8 cellular contexts compared by ENCODE assay signal in genomic region chr1:233294991-233295774, GRCh38. TPM values are rescaled to one million over a fixed set of nuclear protein-coding genes. Genes with fewer than 3 reads are reported as not detected.
DNase-seq lines count a peak whose midpoint lies in the region; ATAC-seq lines count a peak whose summit lies in the region.

Gene PCNX2, minus strand, starts transcription at chr1:233295725. Its CDS starts 247 bp downstream, at chr1:233295478.

- H3K4me3 ChIP-seq in mesodermal cell (ENCODE audit: extremely low read depth, insufficient read depth, low read length, poor library complexity, severe bottlenecking) = peak within 1 kb of the TSS; percentile 81

- peak within 1 kb of the TSS; percentile 94 for H3K4me3 Mint-ChIP-seq in activated CD4-positive, alpha-beta memory T cell treated with anti-CD3 and anti-CD28 coated beads for 36 hours

- no peaks in the 10 kb centered on the region for H3K36me3 ChIP-seq in mesodermal cell (ENCODE audit: control insufficient read depth, insufficient read depth, low read length)

- peaks cover 31% of the 10 kb centered on the region for H3K4me1 Mint-ChIP-seq in activated CD4-positive, alpha-beta memory T cell treated with anti-CD3 and anti-CD28 coated beads for 36 hours (ENCODE audit: low read depth)

- POLR2A ChIA-PET in activated CD4-positive, alpha-beta memory T cell treated with anti-CD3 and anti-CD28 coated beads for 36 hours (lab: Charles Lee) = interaction anchor here (0.5 to 1.3 kb wide), 7 partner anchors 9 to 665 kb away, joined by 3 to 5 read pairs (median 3); partner anchors contain the start of genes MAP3K21 and SIPA1L2

- H3K27ac ChIP-seq in mesodermal cell (ENCODE audit: low read depth, low read length, severe bottlenecking) = peak within 1 kb of the TSS; percentile 16

- intact Hi-C loops in activated CD4-positive, alpha-beta memory T cell treated with anti-CD3 and anti-CD28 coated beads for 36 hours (cut with micrococcal nuclease) = loop anchor here (1.0 to 10.0 kb wide), 5 partner anchors 13 to 660 kb away; partner anchors contain the start of genes MAP3K21 and SIPA1L2

- peak; percentile 88 for ATAC-seq in GM18909 (IDR thresholded peaks at IDR 0.05; ENCODE audit: poor library complexity, unreplicated experiment)
- ATAC-seq in HG03139 (IDR thresholded peaks at IDR 0.05; ENCODE audit: unreplicated experiment) = peak; percentile 92

- peaks cover 2% of the 10 kb centered on the region for H3K36me3 Mint-ChIP-seq in activated CD4-positive, alpha-beta memory T cell treated with anti-CD3 and anti-CD28 coated beads for 36 hours

- CTCF ChIA-PET in activated CD4-positive, alpha-beta memory T cell treated with anti-CD3 and anti-CD28 coated beads for 36 hours (lab: Charles Lee) = interaction anchor here (1.2 to 1.3 kb wide), 3 partner anchors 12 to 33 kb away, joined by 3 to 4 read pairs (median 4); partner anchors contain the start of gene MAP3K21

- H3K27me3 Mint-ChIP-seq in activated CD4-positive, alpha-beta memory T cell treated with anti-CD3 and anti-CD28 coated beads for 36 hours = no peaks in the 10 kb centered on the region

- no peaks in the 10 kb centered on the region for H3K9me3 ChIP-seq in mesodermal cell (ENCODE audit: control insufficient read depth, low read length)

- H3K27ac Mint-ChIP-seq in activated CD4-positive, alpha-beta memory T cell treated with anti-CD3 and anti-CD28 coated beads for 36 hours = peak within 1 kb of the TSS; percentile 96

- H3K4me1 ChIP-seq in mesodermal cell (ENCODE audit: control insufficient read depth, insufficient read depth, low read length, poor library complexity, severe bottlenecking) = peaks cover 7% of the 10 kb centered on the region

- no peaks in the 10 kb centered on the region for H3K9me3 Mint-ChIP-seq in activated CD4-positive, alpha-beta memory T cell treated with anti-CD3 and anti-CD28 coated beads for 36 hours

- DNase-seq in AG08395 (ENCODE audit: low spot score) (peak; percentile 81), NCI-H460 (ENCODE audit: extremely low read depth, low read depth) (peak; percentile 36)
- DNase-seq in activated CD4-positive, alpha-beta memory T cell treated with anti-CD3 and anti-CD28 coated beads for 36 hours = peak; percentile 84
- peak; percentile 10 for DNase-seq in effector CD8-positive, alpha-beta T cell (lab: John Stamatoyannopoulos, UW)
- peak; percentile 54 to 68 for DNase-seq in stimulated activated CD8-positive, alpha-beta memory T cell treated with anti-CD3 and anti-CD28 coated beads, Interleukin-15, amount 100 ng/mL, for 48 hours (ENCODE audit: low read depth in 2 of 2)

- WGBS in mesodermal cell (ENCODE audit: insufficient coverage in 2 of 2), 2 experiments = 0% methylated on average over 27 to 29 of the region's 57 CpGs

RNA-seq across cellular contexts. Expression of gene PCNX2, which starts in this region (rescaled TPM):
- total RNA-seq in NCI-H460 (2014; rRNA removed; shearing (Covaris generic)) = 19.6 and 22.8 TPM in 2 replicates
- polyA plus RNA-seq in NCI-H460 (2014; cell fraction: nucleus; rRNA removed) = 6.8 and 14.6 TPM in 2 replicates
- 10 to 100 TPM; 17.8 to 18.5 TPM for total RNA-seq in activated CD4-positive, alpha-beta memory T cell treated with anti-CD3 and anti-CD28 coated beads for 36 hours
- 10.6 TPM for polyA plus RNA-seq in mesodermal cell (2013, experiment 1 of 2)
- polyA plus RNA-seq in mesodermal cell (2013, experiment 2 of 2) = 8.2 TPM

Comparison
In these comparisons a context has a peak if more than half of its experiments do, and no peak if none do; other contexts are left out.
1. Peak in every context shown above with its lines: DNase-seq, ATAC-seq, H3K4me3 ChIP-seq and H3K27ac ChIP-seq.
2. DNase-seq: peak in every context shown above with its lines; median percentile 84 in activated CD4-positive, alpha-beta memory T cell treated with anti-CD3 and anti-CD28 coated beads for 36 hours; 81 in AG08395; 61 in stimulated activated CD8-positive, alpha-beta memory T cell treated with anti-CD3 and anti-CD28 coated beads, Interleukin-15, amount 100 ng/mL, for 48 hours; 36 in NCI-H460; 10 in effector CD8-positive, alpha-beta T cell.